In the genomic region with DNA sequence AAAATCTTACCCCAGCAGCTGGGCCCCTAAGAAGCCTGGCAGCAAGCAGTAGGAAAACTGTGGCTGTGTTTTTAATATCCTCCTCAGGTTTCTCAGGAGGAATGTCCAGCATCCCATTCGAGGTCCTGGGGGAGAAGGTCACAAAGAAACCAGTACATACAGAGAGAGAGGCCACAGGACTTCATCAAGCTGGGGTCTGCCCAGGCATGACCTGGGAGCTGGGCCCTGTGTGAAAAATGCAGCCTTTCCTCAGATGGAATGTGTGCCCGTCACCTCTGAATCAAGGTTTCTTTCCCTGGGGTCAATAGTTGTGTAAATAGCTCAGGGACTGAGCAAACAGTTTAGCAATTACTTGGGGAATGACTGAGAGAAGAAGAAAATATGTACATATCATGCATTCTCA, we compare ENCODE assay signal across 1 cellular context.
TF ChIP-seq lines count a peak whose summit lies in the region.

No MANE protein-coding gene starts in this region.

TF ChIP-seq in HepG2, 621 proteins besides CTCF, POLR2A, EP300 and RAD21 (continued from another document and continues in another):
- TF ChIP-seq, protein P1, sequence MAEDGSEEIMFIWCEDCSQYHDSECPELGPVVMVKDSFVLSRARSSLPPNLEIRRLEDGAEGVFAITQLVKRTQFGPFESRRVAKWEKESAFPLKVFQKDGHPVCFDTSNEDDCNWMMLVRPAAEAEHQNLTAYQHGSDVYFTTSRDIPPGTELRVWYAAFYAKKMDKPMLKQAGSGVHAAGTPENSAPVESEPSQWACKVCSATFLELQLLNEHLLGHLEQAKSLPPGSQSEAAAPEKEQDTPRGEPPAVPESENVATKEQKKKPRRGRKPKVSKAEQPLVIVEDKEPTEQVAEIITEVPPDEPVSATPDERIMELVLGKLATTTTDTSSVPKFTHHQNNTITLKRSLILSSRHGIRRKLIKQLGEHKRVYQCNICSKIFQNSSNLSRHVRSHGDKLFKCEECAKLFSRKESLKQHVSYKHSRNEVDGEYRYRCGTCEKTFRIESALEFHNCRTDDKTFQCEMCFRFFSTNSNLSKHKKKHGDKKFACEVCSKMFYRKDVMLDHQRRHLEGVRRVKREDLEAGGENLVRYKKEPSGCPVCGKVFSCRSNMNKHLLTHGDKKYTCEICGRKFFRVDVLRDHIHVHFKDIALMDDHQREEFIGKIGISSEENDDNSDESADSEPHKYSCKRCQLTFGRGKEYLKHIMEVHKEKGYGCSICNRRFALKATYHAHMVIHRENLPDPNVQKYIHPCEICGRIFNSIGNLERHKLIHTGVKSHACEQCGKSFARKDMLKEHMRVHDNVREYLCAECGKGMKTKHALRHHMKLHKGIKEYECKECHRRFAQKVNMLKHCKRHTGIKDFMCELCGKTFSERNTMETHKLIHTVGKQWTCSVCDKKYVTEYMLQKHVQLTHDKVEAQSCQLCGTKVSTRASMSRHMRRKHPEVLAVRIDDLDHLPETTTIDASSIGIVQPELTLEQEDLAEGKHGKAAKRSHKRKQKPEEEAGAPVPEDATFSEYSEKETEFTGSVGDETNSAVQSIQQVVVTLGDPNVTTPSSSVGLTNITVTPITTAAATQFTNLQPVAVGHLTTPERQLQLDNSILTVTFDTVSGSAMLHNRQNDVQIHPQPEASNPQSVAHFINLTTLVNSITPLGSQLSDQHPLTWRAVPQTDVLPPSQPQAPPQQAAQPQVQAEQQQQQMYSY (CRISPR knock-in tag; IDR thresholded peaks at IDR 0.05), result no peak
- TF ChIP-seq ZNF766 (CRISPR knock-in tag; IDR thresholded peaks at IDR 0.05; ENCODE audit: borderline replicate concordance) (no peak), ZNF737 (CRISPR knock-in tag; IDR thresholded peaks at IDR 0.05; ENCODE audit: borderline replicate concordance) (no peak), FOXO1 (CRISPR knock-in tag; IDR thresholded peaks at IDR 0.05) (peak; percentile 92), HNF4A (CRISPR knock-in tag; IDR thresholded peaks at IDR 0.05) (peak; percentile 85), TMF1 (CRISPR knock-in tag; IDR thresholded peaks at IDR 0.05; ENCODE audit: low read depth) (no peak), ZNF790 (CRISPR knock-in tag; IDR thresholded peaks at IDR 0.05; ENCODE audit: borderline replicate concordance) (no peak), DR1 (CRISPR knock-in tag; IDR thresholded peaks at IDR 0.05) (no peak), ATF1 (CRISPR knock-in tag; IDR thresholded peaks at IDR 0.05) (no peak), HNRNPL (IDR thresholded peaks at IDR 0.05; ENCODE audit: low read depth, low read length) (no peak), POLR2AphosphoS5 (IDR thresholded peaks at IDR 0.05; ENCODE audit: low read depth, low read length) (no peak), ELF1 (CRISPR knock-in tag; IDR thresholded peaks at IDR 0.05) (no peak), MAFG (CRISPR knock-in tag; IDR thresholded peaks at IDR 0.05) (no peak), GTF2F1 (IDR thresholded peaks at IDR 0.05; ENCODE audit: low read length) (no peak), ZC3H4 (CRISPR knock-in tag; IDR thresholded peaks at IDR 0.05; ENCODE audit: borderline replicate concordance) (no peak), THAP11 (CRISPR knock-in tag; IDR thresholded peaks at IDR 0.05) (peak; percentile 75), EEA1 (CRISPR knock-in tag; IDR thresholded peaks at IDR 0.05; ENCODE audit: borderline replicate concordance) (no peak), SATB2 (CRISPR knock-in tag; IDR thresholded peaks at IDR 0.05) (no peak), ZFAT (CRISPR knock-in tag; conservative IDR thresholded peaks at IDR 0.05) (no peak), ZNF17 (CRISPR knock-in tag; IDR thresholded peaks at IDR 0.05) (no peak), ZFP62 (CRISPR knock-in tag; IDR thresholded peaks at IDR 0.05) (no peak), PHB2 (IDR thresholded peaks at IDR 0.05; ENCODE audit: partially characterized antibody) (no peak), KAT2B (IDR thresholded peaks at IDR 0.05; ENCODE audit: borderline replicate concordance, low read depth, low read length) (no peak), STAT5B (CRISPR knock-in tag; IDR thresholded peaks at IDR 0.05) (no peak), CBFB (CRISPR knock-in tag; IDR thresholded peaks at IDR 0.05) (no peak), ZNF225 (CRISPR knock-in tag; IDR thresholded peaks at IDR 0.05) (no peak), NKX3-1 (CRISPR knock-in tag; IDR thresholded peaks at IDR 0.05) (no peak), ZNF230 (CRISPR knock-in tag; IDR thresholded peaks at IDR 0.05) (no peak)
- TF ChIP-seq, protein P2, sequence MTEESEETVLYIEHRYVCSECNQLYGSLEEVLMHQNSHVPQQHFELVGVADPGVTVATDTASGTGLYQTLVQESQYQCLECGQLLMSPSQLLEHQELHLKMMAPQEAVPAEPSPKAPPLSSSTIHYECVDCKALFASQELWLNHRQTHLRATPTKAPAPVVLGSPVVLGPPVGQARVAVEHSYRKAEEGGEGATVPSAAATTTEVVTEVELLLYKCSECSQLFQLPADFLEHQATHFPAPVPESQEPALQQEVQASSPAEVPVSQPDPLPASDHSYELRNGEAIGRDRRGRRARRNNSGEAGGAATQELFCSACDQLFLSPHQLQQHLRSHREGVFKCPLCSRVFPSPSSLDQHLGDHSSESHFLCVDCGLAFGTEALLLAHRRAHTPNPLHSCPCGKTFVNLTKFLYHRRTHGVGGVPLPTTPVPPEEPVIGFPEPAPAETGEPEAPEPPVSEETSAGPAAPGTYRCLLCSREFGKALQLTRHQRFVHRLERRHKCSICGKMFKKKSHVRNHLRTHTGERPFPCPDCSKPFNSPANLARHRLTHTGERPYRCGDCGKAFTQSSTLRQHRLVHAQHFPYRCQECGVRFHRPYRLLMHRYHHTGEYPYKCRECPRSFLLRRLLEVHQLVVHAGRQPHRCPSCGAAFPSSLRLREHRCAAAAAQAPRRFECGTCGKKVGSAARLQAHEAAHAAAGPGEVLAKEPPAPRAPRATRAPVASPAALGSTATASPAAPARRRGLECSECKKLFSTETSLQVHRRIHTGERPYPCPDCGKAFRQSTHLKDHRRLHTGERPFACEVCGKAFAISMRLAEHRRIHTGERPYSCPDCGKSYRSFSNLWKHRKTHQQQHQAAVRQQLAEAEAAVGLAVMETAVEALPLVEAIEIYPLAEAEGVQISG (CRISPR knock-in tag; IDR thresholded peaks at IDR 0.05), result peak; percentile 52; the same call in 1 of the 2 replicates
- TF ChIP-seq, protein P3, sequence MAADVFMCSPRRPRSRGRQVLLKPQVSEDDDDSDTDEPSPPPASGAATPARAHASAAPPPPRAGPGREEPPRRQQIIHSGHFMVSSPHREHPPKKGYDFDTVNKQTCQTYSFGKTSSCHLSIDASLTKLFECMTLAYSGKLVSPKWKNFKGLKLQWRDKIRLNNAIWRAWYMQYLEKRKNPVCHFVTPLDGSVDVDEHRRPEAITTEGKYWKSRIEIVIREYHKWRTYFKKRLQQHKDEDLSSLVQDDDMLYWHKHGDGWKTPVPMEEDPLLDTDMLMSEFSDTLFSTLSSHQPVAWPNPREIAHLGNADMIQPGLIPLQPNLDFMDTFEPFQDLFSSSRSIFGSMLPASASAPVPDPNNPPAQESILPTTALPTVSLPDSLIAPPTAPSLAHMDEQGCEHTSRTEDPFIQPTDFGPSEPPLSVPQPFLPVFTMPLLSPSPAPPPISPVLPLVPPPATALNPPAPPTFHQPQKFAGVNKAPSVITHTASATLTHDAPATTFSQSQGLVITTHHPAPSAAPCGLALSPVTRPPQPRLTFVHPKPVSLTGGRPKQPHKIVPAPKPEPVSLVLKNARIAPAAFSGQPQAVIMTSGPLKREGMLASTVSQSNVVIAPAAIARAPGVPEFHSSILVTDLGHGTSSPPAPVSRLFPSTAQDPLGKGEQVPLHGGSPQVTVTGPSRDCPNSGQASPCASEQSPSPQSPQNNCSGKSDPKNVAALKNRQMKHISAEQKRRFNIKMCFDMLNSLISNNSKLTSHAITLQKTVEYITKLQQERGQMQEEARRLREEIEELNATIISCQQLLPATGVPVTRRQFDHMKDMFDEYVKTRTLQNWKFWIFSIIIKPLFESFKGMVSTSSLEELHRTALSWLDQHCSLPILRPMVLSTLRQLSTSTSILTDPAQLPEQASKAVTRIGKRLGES (CRISPR knock-in tag; IDR thresholded peaks at IDR 0.05; ENCODE audit: borderline replicate concordance), result no peak
- TF ChIP-seq, protein P4, sequence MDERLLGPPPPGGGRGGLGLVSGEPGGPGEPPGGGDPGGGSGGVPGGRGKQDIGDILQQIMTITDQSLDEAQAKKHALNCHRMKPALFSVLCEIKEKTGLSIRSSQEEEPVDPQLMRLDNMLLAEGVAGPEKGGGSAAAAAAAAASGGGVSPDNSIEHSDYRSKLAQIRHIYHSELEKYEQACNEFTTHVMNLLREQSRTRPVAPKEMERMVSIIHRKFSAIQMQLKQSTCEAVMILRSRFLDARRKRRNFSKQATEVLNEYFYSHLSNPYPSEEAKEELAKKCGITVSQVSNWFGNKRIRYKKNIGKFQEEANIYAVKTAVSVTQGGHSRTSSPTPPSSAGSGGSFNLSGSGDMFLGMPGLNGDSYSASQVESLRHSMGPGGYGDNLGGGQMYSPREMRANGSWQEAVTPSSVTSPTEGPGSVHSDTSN (CRISPR knock-in tag; IDR thresholded peaks at IDR 0.05), result no peak
- TF ChIP-seq, protein P5, sequence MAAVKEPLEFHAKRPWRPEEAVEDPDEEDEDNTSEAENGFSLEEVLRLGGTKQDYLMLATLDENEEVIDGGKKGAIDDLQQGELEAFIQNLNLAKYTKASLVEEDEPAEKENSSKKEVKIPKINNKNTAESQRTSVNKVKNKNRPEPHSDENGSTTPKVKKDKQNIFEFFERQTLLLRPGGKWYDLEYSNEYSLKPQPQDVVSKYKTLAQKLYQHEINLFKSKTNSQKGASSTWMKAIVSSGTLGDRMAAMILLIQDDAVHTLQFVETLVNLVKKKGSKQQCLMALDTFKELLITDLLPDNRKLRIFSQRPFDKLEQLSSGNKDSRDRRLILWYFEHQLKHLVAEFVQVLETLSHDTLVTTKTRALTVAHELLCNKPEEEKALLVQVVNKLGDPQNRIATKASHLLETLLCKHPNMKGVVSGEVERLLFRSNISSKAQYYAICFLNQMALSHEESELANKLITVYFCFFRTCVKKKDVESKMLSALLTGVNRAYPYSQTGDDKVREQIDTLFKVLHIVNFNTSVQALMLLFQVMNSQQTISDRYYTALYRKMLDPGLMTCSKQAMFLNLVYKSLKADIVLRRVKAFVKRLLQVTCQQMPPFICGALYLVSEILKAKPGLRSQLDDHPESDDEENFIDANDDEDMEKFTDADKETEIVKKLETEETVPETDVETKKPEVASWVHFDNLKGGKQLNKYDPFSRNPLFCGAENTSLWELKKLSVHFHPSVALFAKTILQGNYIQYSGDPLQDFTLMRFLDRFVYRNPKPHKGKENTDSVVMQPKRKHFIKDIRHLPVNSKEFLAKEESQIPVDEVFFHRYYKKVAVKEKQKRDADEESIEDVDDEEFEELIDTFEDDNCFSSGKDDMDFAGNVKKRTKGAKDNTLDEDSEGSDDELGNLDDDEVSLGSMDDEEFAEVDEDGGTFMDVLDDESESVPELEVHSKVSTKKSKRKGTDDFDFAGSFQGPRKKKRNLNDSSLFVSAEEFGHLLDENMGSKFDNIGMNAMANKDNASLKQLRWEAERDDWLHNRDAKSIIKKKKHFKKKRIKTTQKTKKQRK (IDR thresholded peaks at IDR 0.05; ENCODE audit: low read length), result no peak
- TF ChIP-seq, protein P6, sequence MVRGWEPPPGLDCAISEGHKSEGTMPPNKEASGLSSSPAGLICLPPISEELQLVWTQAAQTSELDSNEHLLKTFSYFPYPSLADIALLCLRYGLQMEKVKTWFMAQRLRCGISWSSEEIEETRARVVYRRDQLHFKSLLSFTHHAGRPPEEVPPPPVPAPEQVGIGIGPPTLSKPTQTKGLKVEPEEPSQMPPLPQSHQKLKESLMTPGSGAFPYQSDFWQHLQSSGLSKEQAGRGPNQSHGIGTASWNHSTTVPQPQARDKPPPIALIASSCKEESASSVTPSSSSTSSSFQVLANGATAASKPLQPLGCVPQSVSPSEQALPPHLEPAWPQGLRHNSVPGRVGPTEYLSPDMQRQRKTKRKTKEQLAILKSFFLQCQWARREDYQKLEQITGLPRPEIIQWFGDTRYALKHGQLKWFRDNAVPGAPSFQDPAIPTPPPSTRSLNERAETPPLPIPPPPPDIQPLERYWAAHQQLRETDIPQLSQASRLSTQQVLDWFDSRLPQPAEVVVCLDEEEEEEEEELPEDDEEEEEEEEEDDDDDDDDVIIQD (CRISPR knock-in tag; IDR thresholded peaks at IDR 0.05; ENCODE audit: low read depth), result peak; percentile 83
- TF ChIP-seq, protein P7, sequence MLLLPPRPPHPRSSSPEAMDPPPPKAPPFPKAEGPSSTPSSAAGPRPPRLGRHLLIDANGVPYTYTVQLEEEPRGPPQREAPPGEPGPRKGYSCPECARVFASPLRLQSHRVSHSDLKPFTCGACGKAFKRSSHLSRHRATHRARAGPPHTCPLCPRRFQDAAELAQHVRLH (CRISPR knock-in tag; IDR thresholded peaks at IDR 0.05; ENCODE audit: borderline replicate concordance, low read depth), result peak; percentile 63; the same call in 1 of the 2 replicates
- TF ChIP-seq, protein P8, sequence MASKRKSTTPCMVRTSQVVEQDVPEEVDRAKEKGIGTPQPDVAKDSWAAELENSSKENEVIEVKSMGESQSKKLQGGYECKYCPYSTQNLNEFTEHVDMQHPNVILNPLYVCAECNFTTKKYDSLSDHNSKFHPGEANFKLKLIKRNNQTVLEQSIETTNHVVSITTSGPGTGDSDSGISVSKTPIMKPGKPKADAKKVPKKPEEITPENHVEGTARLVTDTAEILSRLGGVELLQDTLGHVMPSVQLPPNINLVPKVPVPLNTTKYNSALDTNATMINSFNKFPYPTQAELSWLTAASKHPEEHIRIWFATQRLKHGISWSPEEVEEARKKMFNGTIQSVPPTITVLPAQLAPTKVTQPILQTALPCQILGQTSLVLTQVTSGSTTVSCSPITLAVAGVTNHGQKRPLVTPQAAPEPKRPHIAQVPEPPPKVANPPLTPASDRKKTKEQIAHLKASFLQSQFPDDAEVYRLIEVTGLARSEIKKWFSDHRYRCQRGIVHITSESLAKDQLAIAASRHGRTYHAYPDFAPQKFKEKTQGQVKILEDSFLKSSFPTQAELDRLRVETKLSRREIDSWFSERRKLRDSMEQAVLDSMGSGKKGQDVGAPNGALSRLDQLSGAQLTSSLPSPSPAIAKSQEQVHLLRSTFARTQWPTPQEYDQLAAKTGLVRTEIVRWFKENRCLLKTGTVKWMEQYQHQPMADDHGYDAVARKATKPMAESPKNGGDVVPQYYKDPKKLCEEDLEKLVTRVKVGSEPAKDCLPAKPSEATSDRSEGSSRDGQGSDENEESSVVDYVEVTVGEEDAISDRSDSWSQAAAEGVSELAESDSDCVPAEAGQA (IDR thresholded peaks at IDR 0.05; ENCODE audit: low read depth), result no peak
- TF ChIP-seq, protein P8 (CRISPR knock-in tag; IDR thresholded peaks at IDR 0.05; ENCODE audit: borderline replicate concordance), result no peak
